26 cellular contexts compared by ENCODE assay signal in the genomic region with DNA sequence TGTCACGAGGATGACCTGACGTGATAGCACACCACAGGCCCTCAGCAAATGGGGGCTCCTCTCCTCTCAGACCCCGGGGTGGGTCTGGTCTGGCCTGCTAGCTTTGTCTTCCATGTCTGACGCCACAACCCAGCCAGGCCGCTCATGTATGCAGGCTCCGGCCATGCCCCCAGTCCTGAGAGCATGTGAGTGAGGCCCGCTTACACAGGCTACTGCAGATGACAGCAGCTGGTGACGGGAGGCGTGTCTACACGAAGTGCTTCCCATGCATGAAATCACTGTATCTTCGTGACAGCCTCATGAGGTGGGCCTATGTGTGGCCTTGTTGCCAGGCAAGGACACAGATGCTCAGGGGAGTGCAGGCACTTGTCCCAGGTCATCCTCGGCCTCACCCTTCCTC. TPM values are rescaled to one million over a fixed set of nuclear protein-coding genes. Genes with fewer than 3 reads are reported as not detected.
"Had no signal": no experiment of that assay in that cellular context is flagged by ENCODE, and none has a peak within 500 bp of the region (broad histone marks: within the 10 kb centered on the region; RNA-seq: fewer than 3 reads in every experiment).

No MANE protein-coding gene starts in this region.

- H3K4me3 ChIP-seq: esophagus muscularis mucosa, heart right ventricle, left ventricle myocardium inferior, lung, right lobe of liver, skin epidermis, tibial nerve had no signal

- H3K4me1 ChIP-seq: foreskin keratinocyte, left ventricle myocardium inferior, right lobe of liver had no signal

- H3K9me3 ChIP-seq: esophagus muscularis mucosa, heart right ventricle, left ventricle myocardium inferior, right lobe of liver, tibial nerve had no signal

- H3K36me3 ChIP-seq: esophagus muscularis mucosa, left ventricle myocardium inferior, right lobe of liver, tibial nerve, WERI-Rb-1 had no signal

- H3K27me3 Mint-ChIP-seq: central memory CD8-positive, alpha-beta T cell; stimulated activated naive CD8-positive, alpha-beta T cell treated with anti-CD3 and anti-CD28 coated beads, Interleukin-15, amount 100 ng/mL, for 72 hours had no signal

- H3K27ac ChIP-seq: esophagus muscularis mucosa, foreskin keratinocyte, heart right ventricle, left ventricle myocardium inferior, right lobe of liver, skin epidermis, tibial nerve, WERI-Rb-1 had no signal

- H3K4me1 Mint-ChIP-seq: central memory CD8-positive, alpha-beta T cell had no signal

- DNase-seq: activated CD4-positive, alpha-beta T cell treated with anti-CD3 and anti-CD28 coated beads for 48 hours; activated CD4-positive, alpha-beta T cell treated with anti-CD3 and anti-CD28 coated beads, Interleukin-2, amount 50 U/mL, for 48 hours; activated CD8-positive, alpha-beta memory T cell treated with anti-CD3 and anti-CD28 coated beads for 24 hours; activated gamma-delta T cell; activated naive CD4-positive, alpha-beta T cell treated with anti-CD3 and anti-CD28 coated beads, Interleukin-2, amount 50 U/mL, for 16 hours; dermis blood vessel endothelial cell; effector CD4-positive, alpha-beta T cell; foreskin keratinocyte; heart right ventricle; left ventricle myocardium inferior; mesendoderm; natural killer cell; stimulated activated CD4-positive, alpha-beta T cell treated with anti-CD3 and anti-CD28 coated beads, Interleukin-4, amount 100 ng/mL, for 24 hours; stimulated activated naive CD8-positive, alpha-beta T cell treated with anti-CD3 and anti-CD28 coated beads, Interleukin-15, amount 100 ng/mL, for 72 hours; T-helper 9 cell; WERI-Rb-1 had no signal

- H3K4me3 Mint-ChIP-seq: central memory CD8-positive, alpha-beta T cell; natural killer cell; stimulated activated effector memory CD8-positive, alpha-beta T cell treated with anti-CD3 and anti-CD28 coated beads, Interleukin-12 subunit alpha, Interleukin-12 subunit beta, amount 100 ng/mL, for 72 hours; stimulated activated naive CD8-positive, alpha-beta T cell treated with anti-CD3 and anti-CD28 coated beads, Interleukin-15, amount 100 ng/mL, for 72 hours had no signal

- H3K9me3 Mint-ChIP-seq: central memory CD8-positive, alpha-beta T cell; natural killer cell; stimulated activated effector memory CD8-positive, alpha-beta T cell treated with anti-CD3 and anti-CD28 coated beads, Interleukin-12 subunit alpha, Interleukin-12 subunit beta, amount 100 ng/mL, for 72 hours; stimulated activated naive CD8-positive, alpha-beta T cell treated with anti-CD3 and anti-CD28 coated beads, Interleukin-15, amount 100 ng/mL, for 72 hours had no signal

- H3K27ac Mint-ChIP-seq: stimulated activated effector memory CD8-positive, alpha-beta T cell treated with anti-CD3 and anti-CD28 coated beads, Interleukin-12 subunit alpha, Interleukin-12 subunit beta, amount 100 ng/mL, for 72 hours had no signal

- H3K36me3 Mint-ChIP-seq: natural killer cell had no signal

- ATAC-seq: activated CD4-positive, CD25-positive, alpha-beta regulatory T cell treated with anti-CD3 and anti-CD28 coated beads, Interleukin-2, amount 50 U/mL, for 24 hours; foreskin keratinocyte; heart right ventricle; natural killer cell; stimulated activated effector memory CD8-positive, alpha-beta T cell treated with anti-CD3 and anti-CD28 coated beads, Interleukin-12 subunit alpha, Interleukin-12 subunit beta, amount 100 ng/mL, for 72 hours; stimulated activated naive CD8-positive, alpha-beta T cell treated with anti-CD3 and anti-CD28 coated beads, Interleukin-15, amount 100 ng/mL, for 72 hours had no signal

RNA-seq across cellular contexts. Expression of gene WNT4, which starts 16.4 kb away (rescaled TPM):
- total RNA-seq: left ventricle myocardium inferior; mononuclear cell; natural killer cell; T-helper 1 cell treated with Interleukin-12 subunit alpha and Interleukin-12 subunit beta and Interleukin-4 antibody, amounts not matched to agents 30 ng/mL and 1 ng/mL, for 36 hours had no signal
